Comparison of ENCODE assay signal across 15 cellular contexts in the genomic region with DNA sequence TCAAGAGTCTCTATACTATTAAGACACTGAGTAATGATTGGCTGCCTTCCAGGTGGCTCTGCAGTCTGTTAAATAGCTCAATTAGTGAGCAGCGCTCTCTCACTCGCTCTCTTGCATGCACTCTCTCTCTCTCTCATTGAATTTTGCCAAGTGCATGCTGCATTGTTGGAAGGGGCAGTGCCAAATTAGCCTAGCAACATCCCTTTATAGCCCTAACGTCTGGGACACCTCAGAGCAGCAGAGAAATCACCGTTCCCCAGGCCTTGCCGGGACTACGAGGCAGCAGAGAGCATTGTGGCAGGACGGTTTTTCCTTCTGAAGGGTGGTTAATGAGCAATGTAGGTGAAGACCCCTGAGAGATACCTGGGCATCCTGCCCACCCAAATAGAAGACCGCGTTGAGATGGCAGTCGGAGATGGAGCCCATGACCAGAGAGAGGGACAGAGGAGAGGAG.
DNase-seq lines count a peak whose midpoint lies in the region; ATAC-seq and TF ChIP-seq lines count a peak whose summit lies in the region.
"Had no signal": no experiment of that assay in that cellular context is flagged by ENCODE, and none has a peak within 500 bp of the region (broad histone marks: within the 10 kb centered on the region; RNA-seq: fewer than 3 reads in every experiment).

No MANE protein-coding gene starts in this region.

- H3K27me3 ChIP-seq in smooth muscle cell (ENCODE audit: low read depth) = no peaks in the 10 kb centered on the region

- no peaks in the 10 kb centered on the region for H3K36me3 Mint-ChIP-seq in activated T-cell treated with anti-CD3 and anti-CD28 coated beads, Interleukin-2, amount 50 U/mL, for 72 hours (ENCODE audit: insufficient read depth in 2 of 2)
- H3K36me3 Mint-ChIP-seq: activated CD8-positive, alpha-beta memory T cell treated with anti-CD3 and anti-CD28 coated beads, Interleukin-2, amount 10 ng/mL, durations not matched to agents 7 days and 5 days had no signal

- H4K20me1 ChIP-seq in smooth muscle cell (ENCODE audit: low read depth) = no peaks in the 10 kb centered on the region

- no peak overlapping the region for H2AFZ ChIP-seq in smooth muscle cell (ENCODE audit: low read depth)

- no peak for TF ChIP-seq CTCF in smooth muscle cell (IDR thresholded peaks at IDR 0.05; ENCODE audit: borderline replicate concordance, insufficient read depth, poor library complexity, severe bottlenecking)

- no peak overlapping the region for H3K4me3 ChIP-seq in smooth muscle cell
- H3K4me3 ChIP-seq: lung had no signal

- H3K27ac ChIP-seq in cingulate gyrus (ENCODE audit: low read depth, low read length) (peak overlapping the region; percentile 35), smooth muscle cell (ENCODE audit: low read depth) (no peak overlapping the region)
- H3K27ac ChIP-seq: RWPE1 had no signal

- H3K4me1 ChIP-seq in smooth muscle cell (ENCODE audit: low read depth) = peaks cover 15% of the 10 kb centered on the region

- H3K4me1 Mint-ChIP-seq in activated T-cell treated with anti-CD3 and anti-CD28 coated beads, Interleukin-2, amount 50 U/mL, for 72 hours (ENCODE audit: low read depth) = no peaks in the 10 kb centered on the region
- H3K4me1 Mint-ChIP-seq: activated CD8-positive, alpha-beta memory T cell treated with anti-CD3 and anti-CD28 coated beads, Interleukin-2, amount 10 ng/mL, durations not matched to agents 7 days and 5 days had no signal

- H3K79me2 ChIP-seq in smooth muscle cell (ENCODE audit: low read depth) = no peaks in the 10 kb centered on the region

- no peak overlapping the region for H3K4me3 Mint-ChIP-seq in activated T-cell treated with anti-CD3 and anti-CD28 coated beads, Interleukin-2, amount 50 U/mL, for 72 hours
- H3K4me3 Mint-ChIP-seq: activated CD8-positive, alpha-beta memory T cell treated with anti-CD3 and anti-CD28 coated beads, Interleukin-2, amount 10 ng/mL, durations not matched to agents 7 days and 5 days; CD4-positive, alpha-beta T cell had no signal

- H3K27ac Mint-ChIP-seq in activated T-cell treated with anti-CD3 and anti-CD28 coated beads, Interleukin-2, amount 50 U/mL, for 72 hours = no peak overlapping the region
- H3K27ac Mint-ChIP-seq: activated CD8-positive, alpha-beta memory T cell treated with anti-CD3 and anti-CD28 coated beads, Interleukin-2, amount 10 ng/mL, durations not matched to agents 7 days and 5 days; CD4-positive, alpha-beta T cell had no signal

- H3K36me3 ChIP-seq in smooth muscle cell (ENCODE audit: low read depth) = no peaks in the 10 kb centered on the region

- no peaks in the 10 kb centered on the region for H3K9me3 ChIP-seq in smooth muscle cell (replicated peaks; ENCODE audit: low read depth)

- in situ Hi-C loops in G401 (cut with HindIII; ENCODE audit: low sequenced_read_pairs) = no loop called here

- H3F3A ChIP-seq in smooth muscle cell (ENCODE audit: low read depth) = no peaks in the 10 kb centered on the region

- no peak for ATAC-seq in activated T-cell treated with anti-CD3 and anti-CD28 coated beads, Interleukin-2, amount 50 U/mL, for 72 hours (replicated peaks in 1 of 2)
- ATAC-seq: activated CD8-positive, alpha-beta memory T cell treated with anti-CD3 and anti-CD28 coated beads, Interleukin-2, amount 10 ng/mL, durations not matched to agents 7 days and 5 days had no signal

- DNase-seq in G401 (ENCODE audit: low spot score) = peak; percentile 32
- DNase-seq in NCI-H345 treated with DMSO at 0.1 percent for 48 hours (lab: John Stamatoyannopoulos, UW; ENCODE audit: unreplicated experiment) = peak; percentile 75
- DNase-seq in retina = peak; percentile 21
- DNase-seq in stimulated activated CD4-positive, alpha-beta T cell treated with anti-CD3 and anti-CD28 coated beads, Interleukin-1b, Interleukin-23, amount 100 ng/mL, for 48 hours = no peak
- DNase-seq in iPS-NIHi7 (ENCODE audit: extremely low spot score) = no peak
- no peak for DNase-seq in activated T-cell treated with anti-CD3 and anti-CD28 coated beads, Interleukin-2, amount 50 U/mL, for 72 hours
- no peak for DNase-seq in smooth muscle cell (lab: John Stamatoyannopoulos, UW; ENCODE audit: unreplicated experiment)
- DNase-seq: activated CD8-positive, alpha-beta memory T cell treated with anti-CD3 and anti-CD28 coated beads, Interleukin-2, amount 10 ng/mL, durations not matched to agents 7 days and 5 days; CD4-positive, alpha-beta T cell; effector CD4-positive, alpha-beta T cell; NCI-H2171; stimulated activated naive CD4-positive, alpha-beta T cell had no signal

- no peaks in the 10 kb centered on the region for H3K9me3 Mint-ChIP-seq in activated T-cell treated with anti-CD3 and anti-CD28 coated beads, Interleukin-2, amount 50 U/mL, for 72 hours
- H3K9me3 Mint-ChIP-seq: CD4-positive, alpha-beta T cell had no signal

- no peak overlapping the region for H3K4me2 ChIP-seq in smooth muscle cell

- H3K9ac ChIP-seq in smooth muscle cell (ENCODE audit: low read depth) = no peak overlapping the region

- WGBS in smooth muscle cell (ENCODE audit: low lambda C conversion rate) = 78% methylated on average over 10 of the region's 10 CpGs

- peaks cover 5% of the 10 kb centered on the region for H3K27me3 Mint-ChIP-seq in activated T-cell treated with anti-CD3 and anti-CD28 coated beads, Interleukin-2, amount 50 U/mL, for 72 hours (ENCODE audit: low read depth)
- H3K27me3 Mint-ChIP-seq: activated CD8-positive, alpha-beta memory T cell treated with anti-CD3 and anti-CD28 coated beads, Interleukin-2, amount 10 ng/mL, durations not matched to agents 7 days and 5 days had no signal

Comparison
In these comparisons a context has a peak if more than half of its experiments do, and no peak if none do; other contexts are left out.
1. DNase-seq: peak in G401 (single experiment), NCI-H345 treated with DMSO at 0.1 percent for 48 hours (single experiment) and retina (single experiment); none in stimulated activated CD4-positive, alpha-beta T cell treated with anti-CD3 and anti-CD28 coated beads, Interleukin-1b, Interleukin-23, amount 100 ng/mL, for 48 hours (single experiment), iPS-NIHi7 (single experiment), activated T-cell treated with anti-CD3 and anti-CD28 coated beads, Interleukin-2, amount 50 U/mL, for 72 hours (0 of 2) and smooth muscle cell (single experiment).